Comparison of ENCODE assay signal across 1 cellular context in the genomic region with DNA sequence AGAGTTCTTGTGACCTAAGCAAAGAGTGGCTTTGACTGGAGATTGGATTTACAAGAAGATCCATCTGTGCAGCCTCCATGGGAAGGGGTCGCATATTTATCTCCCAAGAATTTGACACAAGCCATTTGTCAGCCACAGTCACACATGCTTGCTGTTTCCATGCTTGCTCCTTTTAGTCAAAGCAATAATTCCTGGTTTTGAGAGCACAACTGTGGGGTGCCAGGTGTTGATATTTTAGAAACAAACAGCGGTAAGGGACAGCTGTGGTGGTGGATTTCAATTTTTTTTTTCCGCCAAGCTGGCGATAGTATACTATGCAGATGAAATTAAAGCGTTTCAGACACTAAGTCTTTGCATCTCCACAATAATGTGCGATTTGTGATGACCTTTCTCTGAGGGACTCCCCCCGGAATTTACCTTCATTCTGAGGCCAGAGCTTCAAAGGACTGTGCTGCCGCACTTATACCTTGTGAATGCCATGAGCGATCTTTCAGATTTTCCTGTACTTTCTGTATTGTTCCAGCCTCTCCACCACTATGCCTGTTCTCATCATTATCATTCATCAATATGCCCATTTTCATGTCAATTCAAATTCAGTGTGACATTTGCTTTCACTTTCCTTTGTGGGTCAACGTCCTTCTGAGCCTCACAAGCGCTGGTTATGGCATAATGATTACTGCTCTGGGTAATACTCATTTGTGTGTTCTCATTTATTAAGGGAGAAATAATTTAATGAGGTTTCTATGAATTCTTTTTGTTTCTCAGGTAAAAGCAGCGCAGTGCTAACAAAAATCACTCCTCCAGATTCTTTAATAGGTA.
TF ChIP-seq lines count a peak whose summit lies in the region.

No MANE protein-coding gene starts in this region.

TF ChIP-seq in H1, 55 proteins besides CTCF, POLR2A, EP300 and RAD21:
- TF ChIP-seq RXRA (IDR thresholded peaks at IDR 0.05; ENCODE audit: insufficient read depth, low read depth, low read length) (no peak), RNF2 (IDR thresholded peaks at IDR 0.05; ENCODE audit: borderline replicate concordance, low read depth, low read length, missing control alignments, poor library complexity, severe bottlenecking) (no peak), RBBP5 (IDR thresholded peaks at IDR 0.05; ENCODE audit: borderline replicate concordance, low read depth, low read length) (no peak), SIX5 (IDR thresholded peaks at IDR 0.05; ENCODE audit: low read depth, low read length) (no peak), NANOG (IDR thresholded peaks at IDR 0.05; ENCODE audit: insufficient read depth, low read depth, low read length, poor library complexity, severe bottlenecking) (no peak), EZH2 (IDR thresholded peaks at IDR 0.05; ENCODE audit: low read depth, low read length, severe bottlenecking) (no peak), BCL11A (IDR thresholded peaks at IDR 0.05; ENCODE audit: low read depth in 2 of 2, low read length in 2 of 2) (no peak), GTF2F1 (IDR thresholded peaks at IDR 0.05; ENCODE audit: borderline replicate concordance, low read depth, low read length) (no peak), RFX5 (IDR thresholded peaks at IDR 0.05; ENCODE audit: borderline replicate concordance, low read depth, low read length) (no peak), TBP (IDR thresholded peaks at IDR 0.05; ENCODE audit: low read depth, low read length) (no peak), EGR1 (IDR thresholded peaks at IDR 0.05; ENCODE audit: borderline replicate concordance, low read depth, low read length) (no peak), YY1 (IDR thresholded peaks at IDR 0.05; ENCODE audit: low read depth, low read length) (no peak), CEBPB (IDR thresholded peaks at IDR 0.05; ENCODE audit: low read depth, low read length) (no peak), SP4 (IDR thresholded peaks at IDR 0.05; ENCODE audit: low read length) (no peak), CBX8 (IDR thresholded peaks at IDR 0.05; ENCODE audit: borderline replicate concordance, low read depth, low read length) (no peak), TCF12 (IDR thresholded peaks at IDR 0.05; ENCODE audit: low read depth, low read length) (no peak), SUZ12 (IDR thresholded peaks at IDR 0.05; ENCODE audit: low read length) (no peak)
- TF ChIP-seq, protein P1, sequence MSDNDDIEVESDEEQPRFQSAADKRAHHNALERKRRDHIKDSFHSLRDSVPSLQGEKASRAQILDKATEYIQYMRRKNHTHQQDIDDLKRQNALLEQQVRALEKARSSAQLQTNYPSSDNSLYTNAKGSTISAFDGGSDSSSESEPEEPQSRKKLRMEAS (IDR thresholded peaks at IDR 0.05) = no peak
TF ChIP-seq in H1: peak in this region for 0.
